Comparison of ENCODE assay signal across 8 cellular contexts in genomic region chr19:6271251-6271650, GRCh38. TPM values are rescaled to one million over a fixed set of nuclear protein-coding genes. Genes with fewer than 3 reads are reported as not detected.
DNase-seq lines count a peak whose midpoint lies in the region; ATAC-seq and TF ChIP-seq lines count a peak whose summit lies in the region.

No MANE protein-coding gene starts in this region.

- peaks cover 39% of the 10 kb centered on the region for H3F3A ChIP-seq in GM23248 (ENCODE audit: insufficient read depth)

- no peaks in the 10 kb centered on the region for H3K9me3 ChIP-seq in GM23248 (ENCODE audit: low read depth)
- no peaks in the 10 kb centered on the region for H3K9me3 ChIP-seq in gastrocnemius medialis

- ATAC-seq in left cardiac atrium (peak; percentile 2 to 4), gastrocnemius medialis (peak in 1 of 2 donors; percentile 7), GM19463 (IDR thresholded peaks at IDR 0.05; ENCODE audit: unreplicated experiment) (no peak)

- H3K36me3 ChIP-seq in GM23248 (ENCODE audit: low read depth) (peaks cover 3% of the 10 kb centered on the region; the same call in 1 of the 2 replicates), gastrocnemius medialis (peaks cover 0 to 8% of the 10 kb centered on the region in 2 donors)

- 39 to 47% methylated on average over 9 of the region's 9 CpGs for WGBS in GM23248 (ENCODE audit: low coverage in 1 of 2, low lambda C conversion rate in 2 of 2, missing lambda C conversion rate in 2 of 2), 2 experiments
- 37 to 73% (median 53%) methylated on average over 9 of the region's 9 CpGs for WGBS in adipose tissue, 3 donors

- no peak for TF ChIP-seq CTCF in gastrocnemius medialis (IDR thresholded peaks at IDR 0.05 in 4 of 5, conservative IDR thresholded peaks at IDR 0.05 in 1 of 5)

- no peak for TF ChIP-seq POLR2A in gastrocnemius medialis (IDR thresholded peaks at IDR 0.05)

- DNase-seq in GM23248 (peak; percentile 67), left cardiac atrium (no peak), gastrocnemius medialis (no peak), NCI-H82 (lab: John Stamatoyannopoulos, UW) (no peak), putamen (ENCODE audit: low spot score) (no peak)
- DNase-seq in central memory CD4-positive, alpha-beta T cell: no peak

- H4K20me1 ChIP-seq in GM23248 (ENCODE audit: insufficient read depth): no peaks in the 10 kb centered on the region

- H3K4me2 ChIP-seq in GM23248 (ENCODE audit: unreplicated experiment): peak overlapping the region; percentile 87

- intact Hi-C loops in left cardiac atrium (cut with DNase I): loop anchor here (5.0 to 10.0 kb wide), 3 partner anchors 34 to 206 kb away; no protein-coding TSS in a partner anchor
- intact Hi-C loops in gastrocnemius medialis (cut with DNase I; ENCODE audit: low total_unique reads): loop anchor here (5.0 to 10.0 kb wide), 2 partner anchors 91 to 216 kb away; partner anchors contain the start of gene CLPP

- H3K27ac ChIP-seq in GM23248 (peak overlapping the region; percentile 97), adipose tissue (ENCODE audit: low read depth, low read length) (peak overlapping the region; percentile 19), gastrocnemius medialis (peak overlapping the region; percentile 84 to 93 (median 90))

- H3K9ac ChIP-seq in GM23248: peak overlapping the region; percentile 82

- H3K4me1 ChIP-seq in GM23248 (ENCODE audit: insufficient read depth): peaks cover 57% of the 10 kb centered on the region
- H3K4me1 ChIP-seq in gastrocnemius medialis: peaks cover 57 to 58% of the 10 kb centered on the region in 2 donors

- H3K79me2 ChIP-seq in GM23248 (ENCODE audit: insufficient read depth): peaks cover 86% of the 10 kb centered on the region

- in situ Hi-C loops in GM23248 (cut with MboI) (no loop called here), gastrocnemius medialis (cut with MboI; ENCODE audit: low sequenced_read_pairs in 4 of 4) (loop anchor here in 1 of 4 donors (10.0 kb wide), 1 partner anchor 46 kb away; no protein-coding TSS in a partner anchor)

- no peak overlapping the region for H2AFZ ChIP-seq in GM23248

- no peaks in the 10 kb centered on the region for H3K9me2 ChIP-seq in GM23248 (ENCODE audit: insufficient read depth)

- H3K4me3 ChIP-seq in GM23248 (peak overlapping the region; percentile 54), gastrocnemius medialis (peak overlapping the region; percentile 25 to 50 (median 40))

- H3K27me3 ChIP-seq in GM23248 (replicated peaks; ENCODE audit: insufficient read depth) (no peaks in the 10 kb centered on the region), gastrocnemius medialis (no peaks in the 10 kb centered on the region)

RNA-seq across cellular contexts. Expression of gene MLLT1, which starts 8.5 kb away (rescaled TPM):
- total RNA-seq in GM23248 (2014; rRNA removed; shearing (Covaris generic)): 17.3 and 19.1 TPM in 2 replicates
- polyA plus RNA-seq in GM23248 (2016; fragmentation: Nextera tagmentation; extraction: Ambion mirVana) (13.3 and 14.3 TPM in 2 replicates), adipose tissue (10 to 100 TPM; 19.3 to 41.7 (median 37.5) TPM)
- total RNA-seq in left cardiac atrium (10 to 100 TPM; 40.1 to 51.4 TPM), gastrocnemius medialis (10 to 100 TPM; 13.9 to 37.7 (median 24.4) TPM)

Comparison
In these comparisons a context has a peak if more than half of its experiments do, and no peak if none do; other contexts are left out.
1. H3K27ac ChIP-seq: peak in every context shown above with its lines; median percentile 97 in GM23248; 90 in gastrocnemius medialis; 19 in adipose tissue.